1 cellular context compared by ENCODE assay signal in genomic region chr14:92645841-92646478, GRCh38.
TF ChIP-seq lines count a peak whose summit lies in the region.

No MANE protein-coding gene starts in this region.

TF ChIP-seq in HCT116, 20 proteins besides CTCF, POLR2A, EP300 and RAD21 (continued from another document):
- TF ChIP-seq ZBTB33 (IDR thresholded peaks at IDR 0.05; ENCODE audit: extremely low read depth, insufficient replicate concordance, low read length), result no peak
- TF ChIP-seq REST (IDR thresholded peaks at IDR 0.05; ENCODE audit: low read depth), result no peak
- no peak for TF ChIP-seq CEBPB (IDR thresholded peaks at IDR 0.05; ENCODE audit: low read depth)
- TF ChIP-seq YY1 (IDR thresholded peaks at IDR 0.05; ENCODE audit: extremely low read depth, insufficient replicate concordance, low read depth, low read length), result no peak
- TF ChIP-seq CBX3 (IDR thresholded peaks at IDR 0.05; ENCODE audit: low read depth), result no peak
- no peak for TF ChIP-seq ZNF274 (IDR thresholded peaks at IDR 0.05; ENCODE audit: low read depth, low read length)
- TF ChIP-seq TCF7L2 (IDR thresholded peaks at IDR 0.05; ENCODE audit: borderline replicate concordance, extremely low read depth, insufficient read depth, insufficient read length), result no peak
- no peak for TF ChIP-seq EZH2 (IDR thresholded peaks at IDR 0.05)
- no peak for TF ChIP-seq SIN3A (IDR thresholded peaks at IDR 0.05; ENCODE audit: low read depth)
- TF ChIP-seq POLR2AphosphoS5 (IDR thresholded peaks at IDR 0.05; ENCODE audit: low read depth, low read length), result no peak
- TF ChIP-seq ZFX (IDR thresholded peaks at IDR 0.05), result no peak
- no peak for TF ChIP-seq MAX (IDR thresholded peaks at IDR 0.05)
